In the genomic region with DNA sequence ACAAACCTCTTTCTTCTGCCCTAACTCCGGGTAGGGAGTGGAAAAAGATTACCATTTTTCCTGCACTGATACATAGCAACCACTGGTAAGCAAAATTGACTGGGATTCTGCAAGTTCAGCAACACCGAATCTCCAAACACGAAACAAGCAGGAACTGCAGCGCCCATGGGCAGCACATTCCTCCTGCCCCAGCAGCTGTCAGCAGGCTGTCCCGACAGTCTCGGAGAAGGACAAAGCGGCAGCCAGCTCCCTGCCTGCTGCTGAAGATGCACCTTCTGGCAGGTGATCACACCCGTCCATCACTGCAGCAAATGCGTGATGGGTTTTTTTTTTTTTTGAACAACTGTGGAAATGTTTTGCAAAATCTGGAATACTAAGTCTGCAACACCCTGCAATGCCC, we compare ENCODE assay signal across 21 cellular contexts. TPM values are rescaled to one million over a fixed set of nuclear protein-coding genes. Genes with fewer than 3 reads are reported as not detected.
DNase-seq lines count a peak whose midpoint lies in the region; FAIRE-seq and TF ChIP-seq lines count a peak whose summit lies in the region.
"Had no signal": no experiment of that assay in that cellular context is flagged by ENCODE, and none has a peak within 500 bp of the region (broad histone marks: within the 10 kb centered on the region; RNA-seq: fewer than 3 reads in every experiment).

No MANE protein-coding gene starts in this region.

- TF ChIP-seq CTCF in astrocyte (IDR thresholded peaks at IDR 0.05; ENCODE audit: insufficient read depth, low read depth, low read length), result no peak
- no peak for TF ChIP-seq CTCF in GM13976 (IDR thresholded peaks at IDR 0.05; ENCODE audit: borderline replicate concordance, control extremely low read depth, extremely low read depth, insufficient read depth, missing control alignments)

- H3K27ac ChIP-seq in astrocyte (ENCODE audit: low read depth, low read length) (peak overlapping the region; percentile 64), temporal lobe (ENCODE audit: low read depth, low read length) (peak overlapping the region; percentile 84)
- H3K27ac ChIP-seq: RWPE1 had no signal

- H3K4me2 ChIP-seq in astrocyte (ENCODE audit: low read length), result peak overlapping the region; percentile 76

- FAIRE-seq in astrocyte (lab: Jason Lieb, UNC) (no peak), islet of Langerhans (lab: Jason Lieb, UNC) (peak; percentile 79)

- no peaks in the 10 kb centered on the region for H3K9me3 ChIP-seq in astrocyte (ENCODE audit: insufficient read depth, low read depth, low read length)

- H3K4me1 ChIP-seq in astrocyte (ENCODE audit: insufficient read depth, low read length), result peaks cover 16% of the 10 kb centered on the region

- no peaks in the 10 kb centered on the region for H3K9me3 Mint-ChIP-seq in astrocyte (ENCODE audit: unreplicated experiment)

- peaks cover 7% of the 10 kb centered on the region for H3K4me1 Mint-ChIP-seq in astrocyte (ENCODE audit: low read depth, unreplicated experiment)

- DNase-seq in astrocyte (ENCODE audit: low read depth) (no peak), cerebellar cortex (ENCODE audit: low spot score) (peak; percentile 45), NCI-H1694 (lab: John Stamatoyannopoulos, UW) (no peak), GM13976 (ENCODE audit: low spot score) (no peak), cortex of kidney (lab: John Stamatoyannopoulos, UW) (no peak)
- DNase-seq: CD4-positive, CD25-positive, alpha-beta regulatory T cell; EL; GOT3; HCEC 1CT; KG1; NCI-H1092 treated with DMSO at 0.1 percent for 48 hours; NCI-H1436 treated with DMSO at 0.1 percent for 48 hours; NCI-H2029; NCI-H2227 treated with DMSO at 0.1 percent for 48 hours; NCI-H524; NCI-H774; NK-92 treated with Interleukin-12 subunit alpha and Interleukin-12 subunit beta, amount 100 ng/mL, for 24 hours; SHP77 treated with DMSO at 0.1 percent for 48 hours had no signal

- H3K36me3 Mint-ChIP-seq in astrocyte (ENCODE audit: low read depth, unreplicated experiment), result peaks cover 10% of the 10 kb centered on the region

- no peak overlapping the region for H3K4me3 ChIP-seq in astrocyte (ENCODE audit: insufficient read depth, low read depth, low read length)

- H3K4me3 Mint-ChIP-seq in astrocyte (ENCODE audit: unreplicated experiment), result no peak overlapping the region

- no peak overlapping the region for H3K9ac ChIP-seq in astrocyte (ENCODE audit: low read length)

- H2AFZ ChIP-seq in astrocyte (ENCODE audit: low read depth, low read length), result peak overlapping the region; percentile 58

- no peaks in the 10 kb centered on the region for H3K27me3 Mint-ChIP-seq in astrocyte (ENCODE audit: low read depth, unreplicated experiment)
- H3K27me3 Mint-ChIP-seq: CD4-positive, CD25-positive, alpha-beta regulatory T cell had no signal

- H3K36me3 ChIP-seq in astrocyte (ENCODE audit: insufficient read depth, low read length), result peaks cover 8% of the 10 kb centered on the region

- in situ Hi-C loops in GM13976 (cut with MboI; ENCODE audit: low sequenced_read_pairs, unreplicated experiment), result no loop called here

- H4K20me1 ChIP-seq in astrocyte (ENCODE audit: insufficient read depth, low read length), result peaks cover 9% of the 10 kb centered on the region

- H3K27me3 ChIP-seq in astrocyte (ENCODE audit: insufficient read depth, low read length), result no peaks in the 10 kb centered on the region

- peaks cover 25% of the 10 kb centered on the region for H3K79me2 ChIP-seq in astrocyte (ENCODE audit: insufficient read depth, low read length)

- H3K27ac Mint-ChIP-seq in astrocyte (ENCODE audit: unreplicated experiment), result no peak overlapping the region
- H3K27ac Mint-ChIP-seq: CD4-positive, CD25-positive, alpha-beta regulatory T cell had no signal

RNA-seq across cellular contexts. Expression of a gene that starts 6.7 kb away (rescaled TPM):
- 7.7 and 8.4 TPM in 2 replicates for total RNA-seq in astrocyte
- 52.1 TPM for total RNA-seq in temporal lobe
